ENCODE assay signal across 11 cellular contexts in genomic region chr16:27320261-27321012, GRCh38. TPM values are rescaled to one million over a fixed set of nuclear protein-coding genes. Genes with fewer than 3 reads are reported as not detected.
A peak's percentile ranks its signal among the peaks of the same experiment; 100 is the strongest.
DNase-seq lines count a peak whose midpoint lies in the region; ATAC-seq lines count a peak whose summit lies in the region.
"Had no signal": no experiment of that assay in that cellular context is flagged by ENCODE, and none has a peak within 500 bp of the region (broad histone marks: within the 10 kb centered on the region; RNA-seq: fewer than 3 reads in every experiment).

No MANE protein-coding gene starts in this region.

- H3K4me1 ChIP-seq in SJCRH30 = peaks cover 29% of the 10 kb centered on the region

- no peaks in the 10 kb centered on the region for H3K27me3 ChIP-seq in SJCRH30

- H3K36me3 Mint-ChIP-seq in dendritic cell treated with granulocyte-macrophage colony-stimulating factor and Interleukin-4, amounts not matched to agents 40 ng/mL and 50 ng/mL, for 4 days (ENCODE audit: low read depth) = peaks cover 73% of the 10 kb centered on the region

- in situ Hi-C loops in G401 (cut with HindIII; ENCODE audit: low sequenced_read_pairs) = no loop called here

- H3K36me3 ChIP-seq in SJCRH30 = peaks cover 14% of the 10 kb centered on the region
- H3K36me3 ChIP-seq: gastrocnemius medialis had no signal

- H3K9me3 ChIP-seq in SJCRH30 (replicated peaks) = no peaks in the 10 kb centered on the region
- H3K9me3 ChIP-seq: gastrocnemius medialis had no signal

- H3K27me3 Mint-ChIP-seq in dendritic cell treated with granulocyte-macrophage colony-stimulating factor and Interleukin-4, amounts not matched to agents 40 ng/mL and 50 ng/mL, for 4 days = no peaks in the 10 kb centered on the region

- H3K4me1 Mint-ChIP-seq in dendritic cell treated with granulocyte-macrophage colony-stimulating factor and Interleukin-4, amounts not matched to agents 40 ng/mL and 50 ng/mL, for 4 days (ENCODE audit: low read depth) = peaks cover 93% of the 10 kb centered on the region

- no peak for ATAC-seq in sciatic nerve
- ATAC-seq: gastrocnemius medialis had no signal

- H3K9me3 Mint-ChIP-seq in dendritic cell treated with granulocyte-macrophage colony-stimulating factor and Interleukin-4, amounts not matched to agents 40 ng/mL and 50 ng/mL, for 4 days = no peaks in the 10 kb centered on the region

- intact Hi-C loops in dendritic cell treated with granulocyte-macrophage colony-stimulating factor and Interleukin-4, amounts not matched to agents 40 ng/mL and 50 ng/mL, for 4 days (cut with micrococcal nuclease) = no loop called here
- intact Hi-C loops in sciatic nerve (cut with DNase I) = no loop called here

- peak overlapping the region; percentile 6 for H3K4me3 Mint-ChIP-seq in dendritic cell treated with granulocyte-macrophage colony-stimulating factor and Interleukin-4, amounts not matched to agents 40 ng/mL and 50 ng/mL, for 4 days

- H3K27ac Mint-ChIP-seq in dendritic cell treated with granulocyte-macrophage colony-stimulating factor and Interleukin-4, amounts not matched to agents 40 ng/mL and 50 ng/mL, for 4 days = peak overlapping the region; percentile 91

- H3K27ac ChIP-seq in SJCRH30 = peak overlapping the region; percentile 83

- H3K4me3 ChIP-seq in SJCRH30 = no peak overlapping the region
- H3K4me3 ChIP-seq: gastrocnemius medialis had no signal

- DNase-seq in G401 (ENCODE audit: low spot score) (peak; percentile 21), SJCRH30 (no peak), sciatic nerve (ENCODE audit: low spot score) (peak; percentile 51), AG20443 (ENCODE audit: low spot score) (no peak), UCSD-AML1 (lab: John Stamatoyannopoulos, UW; ENCODE audit: unreplicated experiment) (no peak), inferior parietal cortex (ENCODE audit: extremely low spot score) (no peak), NCI-H2196 treated with DMSO at 0.1 percent for 48 hours (lab: John Stamatoyannopoulos, UW; ENCODE audit: unreplicated experiment) (no peak)
- DNase-seq: gastrocnemius medialis, NCI-H1105, NCI-H69 had no signal

RNA-seq across cellular contexts. Expression of gene IL4R, which starts 6.7 kb away (rescaled TPM):
- 12.1 and 22.7 TPM in 2 replicates for total RNA-seq in G401 (2014; rRNA removed; shearing (Covaris generic))
- 71.0 and 75.1 TPM in 2 replicates for total RNA-seq in SJCRH30 (2014; rRNA removed; shearing (Covaris generic))
- 62.8 TPM for total RNA-seq in sciatic nerve

RNA-seq across cellular contexts. Expression of gene NSMCE1, which starts 51.9 kb away (rescaled TPM):
- 16.1 and 32.5 TPM in 2 replicates for total RNA-seq in G401 (2014; rRNA removed; shearing (Covaris generic))
- total RNA-seq in SJCRH30 (2014; rRNA removed; shearing (Covaris generic)) = 38.3 and 39.5 TPM in 2 replicates
- total RNA-seq in sciatic nerve = 39.5 TPM

Comparison
In these comparisons a context has a peak if more than half of its experiments do, and no peak if none do; other contexts are left out.
1. DNase-seq: peak in G401 (single experiment) and sciatic nerve (single experiment); none in SJCRH30 (0 of 2), AG20443 (single experiment), UCSD-AML1 (single experiment), inferior parietal cortex (single experiment) and NCI-H2196 treated with DMSO at 0.1 percent for 48 hours (single experiment).